ENCODE assay signal across 1 cellular context in the genomic region with DNA sequence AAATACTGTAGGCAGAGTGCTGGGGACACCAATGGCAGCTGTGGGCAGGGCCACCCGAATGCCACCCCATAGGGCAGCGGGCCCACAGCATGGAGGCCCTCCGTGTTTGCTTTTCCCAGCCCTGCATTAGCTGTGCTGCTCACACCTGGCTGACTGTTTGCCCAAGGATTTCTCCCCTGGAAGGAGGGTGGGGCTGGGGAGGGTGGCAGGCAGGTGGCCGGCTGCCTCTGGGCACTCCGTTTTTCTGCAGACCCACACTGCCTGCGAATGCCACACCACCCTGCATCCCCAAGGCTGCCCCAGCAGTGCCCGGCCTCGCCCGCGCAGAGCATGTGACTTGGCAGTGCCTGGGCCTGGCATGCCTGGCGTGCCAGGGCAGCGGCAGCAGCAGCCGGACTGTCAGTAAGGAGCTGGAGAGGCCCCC.
TF ChIP-seq lines count a peak whose summit lies in the region.

No MANE protein-coding gene starts in this region.

TF ChIP-seq in GM23338, 12 proteins besides CTCF, POLR2A, EP300 and RAD21 (continued from another document):
- TF ChIP-seq, protein P1, sequence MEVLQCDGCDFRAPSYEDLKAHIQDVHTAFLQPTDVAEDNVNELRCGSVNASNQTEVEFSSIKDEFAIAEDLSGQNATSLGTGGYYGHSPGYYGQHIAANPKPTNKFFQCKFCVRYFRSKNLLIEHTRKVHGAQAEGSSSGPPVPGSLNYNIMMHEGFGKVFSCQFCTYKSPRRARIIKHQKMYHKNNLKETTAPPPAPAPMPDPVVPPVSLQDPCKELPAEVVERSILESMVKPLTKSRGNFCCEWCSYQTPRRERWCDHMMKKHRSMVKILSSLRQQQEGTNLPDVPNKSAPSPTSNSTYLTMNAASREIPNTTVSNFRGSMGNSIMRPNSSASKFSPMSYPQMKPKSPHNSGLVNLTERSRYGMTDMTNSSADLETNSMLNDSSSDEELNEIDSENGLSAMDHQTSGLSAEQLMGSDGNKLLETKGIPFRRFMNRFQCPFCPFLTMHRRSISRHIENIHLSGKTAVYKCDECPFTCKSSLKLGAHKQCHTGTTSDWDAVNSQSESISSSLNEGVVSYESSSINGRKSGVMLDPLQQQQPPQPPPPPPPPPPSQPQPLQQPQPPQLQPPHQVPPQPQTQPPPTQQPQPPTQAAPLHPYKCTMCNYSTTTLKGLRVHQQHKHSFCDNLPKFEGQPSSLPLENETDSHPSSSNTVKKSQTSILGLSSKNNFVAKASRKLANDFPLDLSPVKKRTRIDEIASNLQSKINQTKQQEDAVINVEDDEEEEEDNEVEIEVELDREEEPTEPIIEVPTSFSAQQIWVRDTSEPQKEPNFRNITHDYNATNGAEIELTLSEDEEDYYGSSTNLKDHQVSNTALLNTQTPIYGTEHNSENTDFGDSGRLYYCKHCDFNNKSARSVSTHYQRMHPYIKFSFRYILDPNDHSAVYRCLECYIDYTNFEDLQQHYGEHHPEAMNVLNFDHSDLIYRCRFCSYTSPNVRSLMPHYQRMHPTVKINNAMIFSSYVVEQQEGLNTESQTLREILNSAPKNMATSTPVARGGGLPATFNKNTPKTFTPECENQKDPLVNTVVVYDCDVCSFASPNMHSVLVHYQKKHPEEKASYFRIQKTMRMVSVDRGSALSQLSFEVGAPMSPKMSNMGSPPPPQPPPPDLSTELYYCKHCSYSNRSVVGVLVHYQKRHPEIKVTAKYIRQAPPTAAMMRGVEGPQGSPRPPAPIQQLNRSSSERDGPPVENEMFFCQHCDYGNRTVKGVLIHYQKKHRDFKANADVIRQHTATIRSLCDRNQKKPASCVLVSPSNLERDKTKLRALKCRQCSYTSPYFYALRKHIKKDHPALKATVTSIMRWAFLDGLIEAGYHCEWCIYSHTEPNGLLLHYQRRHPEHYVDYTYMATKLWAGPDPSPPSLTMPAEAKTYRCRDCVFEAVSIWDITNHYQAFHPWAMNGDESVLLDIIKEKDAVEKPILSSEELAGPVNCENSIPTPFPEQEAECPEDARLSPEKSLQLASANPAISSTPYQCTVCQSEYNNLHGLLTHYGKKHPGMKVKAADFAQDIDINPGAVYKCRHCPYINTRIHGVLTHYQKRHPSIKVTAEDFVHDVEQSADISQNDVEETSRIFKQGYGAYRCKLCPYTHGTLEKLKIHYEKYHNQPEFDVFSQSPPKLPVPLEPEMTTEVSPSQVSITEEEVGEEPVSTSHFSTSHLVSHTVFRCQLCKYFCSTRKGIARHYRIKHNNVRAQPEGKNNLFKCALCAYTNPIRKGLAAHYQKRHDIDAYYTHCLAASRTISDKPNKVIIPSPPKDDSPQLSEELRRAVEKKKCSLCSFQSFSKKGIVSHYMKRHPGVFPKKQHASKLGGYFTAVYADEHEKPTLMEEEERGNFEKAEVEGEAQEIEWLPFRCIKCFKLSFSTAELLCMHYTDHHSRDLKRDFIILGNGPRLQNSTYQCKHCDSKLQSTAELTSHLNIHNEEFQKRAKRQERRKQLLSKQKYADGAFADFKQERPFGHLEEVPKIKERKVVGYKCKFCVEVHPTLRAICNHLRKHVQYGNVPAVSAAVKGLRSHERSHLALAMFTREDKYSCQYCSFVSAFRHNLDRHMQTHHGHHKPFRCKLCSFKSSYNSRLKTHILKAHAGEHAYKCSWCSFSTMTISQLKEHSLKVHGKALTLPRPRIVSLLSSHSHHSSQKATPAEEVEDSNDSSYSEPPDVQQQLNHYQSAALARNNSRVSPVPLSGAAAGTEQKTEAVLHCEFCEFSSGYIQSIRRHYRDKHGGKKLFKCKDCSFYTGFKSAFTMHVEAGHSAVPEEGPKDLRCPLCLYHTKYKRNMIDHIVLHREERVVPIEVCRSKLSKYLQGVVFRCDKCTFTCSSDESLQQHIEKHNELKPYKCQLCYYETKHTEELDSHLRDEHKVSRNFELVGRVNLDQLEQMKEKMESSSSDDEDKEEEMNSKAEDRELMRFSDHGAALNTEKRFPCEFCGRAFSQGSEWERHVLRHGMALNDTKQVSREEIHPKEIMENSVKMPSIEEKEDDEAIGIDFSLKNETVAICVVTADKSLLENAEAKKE (CRISPR knock-in tag; IDR thresholded peaks at IDR 0.05) = no peak
- TF ChIP-seq EZH2 (IDR thresholded peaks at IDR 0.05; ENCODE audit: low read depth, unreplicated experiment) = no peak
- no peak for TF ChIP-seq ZNF331 (CRISPR knock-in tag; IDR thresholded peaks at IDR 0.05; ENCODE audit: low read depth)
- TF ChIP-seq, protein P2, sequence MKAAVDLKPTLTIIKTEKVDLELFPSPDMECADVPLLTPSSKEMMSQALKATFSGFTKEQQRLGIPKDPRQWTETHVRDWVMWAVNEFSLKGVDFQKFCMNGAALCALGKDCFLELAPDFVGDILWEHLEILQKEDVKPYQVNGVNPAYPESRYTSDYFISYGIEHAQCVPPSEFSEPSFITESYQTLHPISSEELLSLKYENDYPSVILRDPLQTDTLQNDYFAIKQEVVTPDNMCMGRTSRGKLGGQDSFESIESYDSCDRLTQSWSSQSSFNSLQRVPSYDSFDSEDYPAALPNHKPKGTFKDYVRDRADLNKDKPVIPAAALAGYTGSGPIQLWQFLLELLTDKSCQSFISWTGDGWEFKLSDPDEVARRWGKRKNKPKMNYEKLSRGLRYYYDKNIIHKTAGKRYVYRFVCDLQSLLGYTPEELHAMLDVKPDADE (IDR thresholded peaks at IDR 0.05) = no peak
- TF ChIP-seq EZH2phosphoT487 (IDR thresholded peaks at IDR 0.05; ENCODE audit: unreplicated experiment) = no peak
- TF ChIP-seq NANOG (IDR thresholded peaks at IDR 0.05; ENCODE audit: borderline replicate concordance) = no peak
- no peak for TF ChIP-seq CREB1 (CRISPR knock-in tag; IDR thresholded peaks at IDR 0.05; ENCODE audit: low read depth)
- no peak for TF ChIP-seq ZNF114 (CRISPR knock-in tag; IDR thresholded peaks at IDR 0.05)
- no peak for TF ChIP-seq STAT1 (IDR thresholded peaks at IDR 0.05; ENCODE audit: unreplicated experiment)
- TF ChIP-seq POLR2AphosphoS5 (IDR thresholded peaks at IDR 0.05; ENCODE audit: low read depth) = no peak
- no peak for TF ChIP-seq JUNB (IDR thresholded peaks at IDR 0.05; ENCODE audit: unreplicated experiment)
